11 cellular contexts compared by ENCODE assay signal in the genomic region with DNA sequence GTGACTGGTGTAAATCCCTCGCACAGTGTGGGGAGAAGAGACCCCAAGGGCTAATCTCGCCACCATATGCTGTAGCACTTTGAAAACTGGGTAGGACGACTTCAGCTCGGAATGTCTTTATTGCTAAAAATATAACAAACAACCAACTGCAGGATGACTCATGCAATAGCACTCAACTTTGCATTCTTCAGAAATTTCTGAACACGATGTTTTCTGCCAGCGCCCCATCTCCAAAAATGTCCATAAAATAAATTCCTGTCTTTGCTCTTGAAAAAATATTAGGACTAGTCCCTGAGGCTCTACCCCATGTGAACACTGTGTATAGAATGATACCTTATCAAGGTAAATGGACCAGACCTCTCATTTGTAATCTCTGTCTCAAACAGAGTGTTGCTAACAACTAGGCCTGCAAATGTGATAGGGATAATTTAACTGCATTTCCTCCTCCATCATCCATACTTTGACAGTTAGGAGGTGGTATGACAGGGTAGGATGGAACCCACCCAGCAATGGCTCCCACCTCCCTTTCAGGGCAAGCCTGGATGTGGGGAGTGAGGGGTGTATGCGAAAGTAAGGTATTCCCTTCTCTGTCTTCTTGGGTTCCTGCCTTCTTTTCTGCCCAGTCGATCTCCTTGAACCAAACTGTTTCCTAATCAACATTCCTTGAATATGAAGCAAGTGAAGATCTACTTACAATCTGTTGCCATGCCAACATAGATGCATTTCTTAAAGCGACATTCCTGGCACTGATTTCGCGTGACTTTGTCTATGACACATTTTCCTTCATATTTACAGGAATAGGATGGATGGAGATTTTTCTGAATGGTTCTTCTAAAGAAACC.
A peak's percentile ranks its signal among the peaks of the same experiment; 100 is the strongest.
DNase-seq lines count a peak whose midpoint lies in the region; ATAC-seq and TF ChIP-seq lines count a peak whose summit lies in the region.
"Had no signal": no experiment of that assay in that cellular context is flagged by ENCODE, and none has a peak within 500 bp of the region (broad histone marks: within the 10 kb centered on the region; RNA-seq: fewer than 3 reads in every experiment).

No MANE protein-coding gene starts in this region.

- H3K36me3 ChIP-seq in rectal smooth muscle tissue (ENCODE audit: control insufficient read depth, insufficient read depth, low read length) = no peaks in the 10 kb centered on the region
- H3K36me3 ChIP-seq: cardiac muscle cell had no signal

- H3K27me3 Mint-ChIP-seq in activated CD8-positive, alpha-beta memory T cell treated with anti-CD3 and anti-CD28 coated beads, Interleukin-2, amount 10 ng/mL, durations not matched to agents 7 days and 5 days = peaks cover 10% of the 10 kb centered on the region

- H3K9ac ChIP-seq in rectal smooth muscle tissue (ENCODE audit: low read length) = no peak overlapping the region

- H3K4me1 Mint-ChIP-seq in activated CD8-positive, alpha-beta memory T cell treated with anti-CD3 and anti-CD28 coated beads, Interleukin-2, amount 10 ng/mL, durations not matched to agents 7 days and 5 days = no peaks in the 10 kb centered on the region

- ATAC-seq in activated CD8-positive, alpha-beta memory T cell treated with anti-CD3 and anti-CD28 coated beads, Interleukin-2, amount 10 ng/mL, durations not matched to agents 7 days and 5 days = no peak
- ATAC-seq in HG03442 (IDR thresholded peaks at IDR 0.05; ENCODE audit: unreplicated experiment) = no peak
- ATAC-seq in GM21737 (IDR thresholded peaks at IDR 0.05; ENCODE audit: unreplicated experiment) = no peak

- H3K4me3 ChIP-seq in fibroblast of mammary gland (ENCODE audit: control insufficient read depth, low read depth, low read length) = no peak overlapping the region
- H3K4me3 ChIP-seq in rectal smooth muscle tissue (ENCODE audit: low read length) = no peak overlapping the region
- H3K4me3 ChIP-seq: cardiac muscle cell had no signal

- no peaks in the 10 kb centered on the region for H3K27me3 ChIP-seq in rectal smooth muscle tissue (ENCODE audit: control insufficient read depth, insufficient read depth, low read length)
- H3K27me3 ChIP-seq: cardiac muscle cell had no signal

- CTCF ChIA-PET in activated CD8-positive, alpha-beta memory T cell treated with anti-CD3 and anti-CD28 coated beads, Interleukin-2, amount 10 ng/mL, durations not matched to agents 7 days and 5 days (lab: Charles Lee) = no interaction called here

- DNase-seq in Caki2 (ENCODE audit: low read depth) = peak; percentile 44
- DNase-seq in RKO (ENCODE audit: low spot score) = peak; percentile 10
- DNase-seq in fibroblast of mammary gland (ENCODE audit: low read depth) = peak; percentile 91
- no peak for DNase-seq in activated CD8-positive, alpha-beta memory T cell treated with anti-CD3 and anti-CD28 coated beads, Interleukin-2, amount 10 ng/mL, durations not matched to agents 7 days and 5 days
- no peak for DNase-seq in activated CD4-positive, alpha-beta T cell treated with anti-CD3 and anti-CD28 coated beads, Interleukin-2, amount 50 U/mL, for 4 hours
- DNase-seq: NCI-H1417 treated with DMSO at 0.1 percent for 48 hours had no signal

- in situ Hi-C loops in Caki2 (cut with HindIII; ENCODE audit: low pct_unique_long_range_greater_than_20kb, low sequenced_read_pairs) = no loop called here

- peaks cover 11% of the 10 kb centered on the region for H3K4me1 ChIP-seq in rectal smooth muscle tissue (ENCODE audit: control insufficient read depth, insufficient read depth, low read length)

- peak overlapping the region; percentile 45 for H3K27ac ChIP-seq in rectal smooth muscle tissue (ENCODE audit: low read depth, low read length)
- H3K27ac ChIP-seq: cardiac muscle cell, VCaP had no signal

- no peak overlapping the region for H3K27ac Mint-ChIP-seq in activated CD8-positive, alpha-beta memory T cell treated with anti-CD3 and anti-CD28 coated beads, Interleukin-2, amount 10 ng/mL, durations not matched to agents 7 days and 5 days

- H3K9me3 Mint-ChIP-seq in activated CD8-positive, alpha-beta memory T cell treated with anti-CD3 and anti-CD28 coated beads, Interleukin-2, amount 10 ng/mL, durations not matched to agents 7 days and 5 days (ENCODE audit: low read depth) = no peaks in the 10 kb centered on the region

- H3K4me3 Mint-ChIP-seq in activated CD8-positive, alpha-beta memory T cell treated with anti-CD3 and anti-CD28 coated beads, Interleukin-2, amount 10 ng/mL, durations not matched to agents 7 days and 5 days = no peak overlapping the region

- TF ChIP-seq CTCF in fibroblast of mammary gland (conservative IDR thresholded peaks at IDR 0.05; ENCODE audit: control insufficient read depth, insufficient read depth, low read depth, low read length) = no peak

- no peaks in the 10 kb centered on the region for H3K36me3 Mint-ChIP-seq in activated CD8-positive, alpha-beta memory T cell treated with anti-CD3 and anti-CD28 coated beads, Interleukin-2, amount 10 ng/mL, durations not matched to agents 7 days and 5 days

Comparison
In these comparisons a context has a peak if more than half of its experiments do, and no peak if none do; other contexts are left out.
1. DNase-seq: peak in Caki2 (single experiment), RKO (single experiment) and fibroblast of mammary gland (single experiment); none in activated CD8-positive, alpha-beta memory T cell treated with anti-CD3 and anti-CD28 coated beads, Interleukin-2, amount 10 ng/mL, durations not matched to agents 7 days and 5 days (single experiment) and activated CD4-positive, alpha-beta T cell treated with anti-CD3 and anti-CD28 coated beads, Interleukin-2, amount 50 U/mL, for 4 hours (0 of 2).